ENCODE assay signal across 1 cellular context in the genomic region with DNA sequence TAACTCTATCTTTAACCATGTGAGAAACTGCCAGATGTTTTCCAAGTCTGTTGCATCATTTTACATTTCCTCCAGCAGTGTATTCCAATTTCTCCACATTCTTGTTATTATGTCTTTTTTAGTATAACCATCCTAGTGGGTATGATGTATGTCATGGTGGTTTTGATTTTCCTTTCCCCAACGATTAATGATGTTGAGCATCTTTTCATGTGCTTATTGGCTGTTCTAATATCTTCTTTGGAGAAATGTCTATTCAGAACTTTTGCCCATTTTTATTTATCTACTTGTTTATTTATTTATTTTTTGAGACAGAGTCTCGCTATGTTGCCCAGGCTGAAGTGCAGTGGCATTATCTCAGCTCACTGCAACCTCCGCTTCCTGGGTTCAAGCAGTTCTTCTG.
TF ChIP-seq lines count a peak whose summit lies in the region.

No MANE protein-coding gene starts in this region.

TF ChIP-seq in A549, 52 proteins besides CTCF, POLR2A, EP300 and RAD21 (continued from another document):
- TF ChIP-seq, protein P1, sequence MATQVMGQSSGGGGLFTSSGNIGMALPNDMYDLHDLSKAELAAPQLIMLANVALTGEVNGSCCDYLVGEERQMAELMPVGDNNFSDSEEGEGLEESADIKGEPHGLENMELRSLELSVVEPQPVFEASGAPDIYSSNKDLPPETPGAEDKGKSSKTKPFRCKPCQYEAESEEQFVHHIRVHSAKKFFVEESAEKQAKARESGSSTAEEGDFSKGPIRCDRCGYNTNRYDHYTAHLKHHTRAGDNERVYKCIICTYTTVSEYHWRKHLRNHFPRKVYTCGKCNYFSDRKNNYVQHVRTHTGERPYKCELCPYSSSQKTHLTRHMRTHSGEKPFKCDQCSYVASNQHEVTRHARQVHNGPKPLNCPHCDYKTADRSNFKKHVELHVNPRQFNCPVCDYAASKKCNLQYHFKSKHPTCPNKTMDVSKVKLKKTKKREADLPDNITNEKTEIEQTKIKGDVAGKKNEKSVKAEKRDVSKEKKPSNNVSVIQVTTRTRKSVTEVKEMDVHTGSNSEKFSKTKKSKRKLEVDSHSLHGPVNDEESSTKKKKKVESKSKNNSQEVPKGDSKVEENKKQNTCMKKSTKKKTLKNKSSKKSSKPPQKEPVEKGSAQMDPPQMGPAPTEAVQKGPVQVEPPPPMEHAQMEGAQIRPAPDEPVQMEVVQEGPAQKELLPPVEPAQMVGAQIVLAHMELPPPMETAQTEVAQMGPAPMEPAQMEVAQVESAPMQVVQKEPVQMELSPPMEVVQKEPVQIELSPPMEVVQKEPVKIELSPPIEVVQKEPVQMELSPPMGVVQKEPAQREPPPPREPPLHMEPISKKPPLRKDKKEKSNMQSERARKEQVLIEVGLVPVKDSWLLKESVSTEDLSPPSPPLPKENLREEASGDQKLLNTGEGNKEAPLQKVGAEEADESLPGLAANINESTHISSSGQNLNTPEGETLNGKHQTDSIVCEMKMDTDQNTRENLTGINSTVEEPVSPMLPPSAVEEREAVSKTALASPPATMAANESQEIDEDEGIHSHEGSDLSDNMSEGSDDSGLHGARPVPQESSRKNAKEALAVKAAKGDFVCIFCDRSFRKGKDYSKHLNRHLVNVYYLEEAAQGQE (IDR thresholded peaks at IDR 0.05): no peak
- TF ChIP-seq RFX5 (IDR thresholded peaks at IDR 0.05): peak; percentile 64; the same call in 1 of the 2 replicates
